Comparison of ENCODE assay signal across 4 cellular contexts in genomic region chr19:37815611-37816010, GRCh38. TPM values are rescaled to one million over a fixed set of nuclear protein-coding genes. Genes with fewer than 3 reads are reported as not detected.
DNase-seq lines count a peak whose midpoint lies in the region; ATAC-seq and TF ChIP-seq lines count a peak whose summit lies in the region.
"Not testable (repeated sequence)": the region's sequence is repeated elsewhere in the genome, so short reads cannot be mapped to it uniquely, and the experiment has no call there.

No MANE protein-coding gene starts in this region.

- POLR2A ChIA-PET in CD8-positive, alpha-beta T cell (lab: Charles Lee): not testable (repeated sequence)

- H2BK120ac ChIP-seq in mesendoderm (ENCODE audit: low read depth, low read length); trophoblast cell (ENCODE audit: insufficient read depth, low read length, poor library complexity): not testable (repeated sequence)

- H4K5ac ChIP-seq in mesendoderm (ENCODE audit: low read length): not testable (repeated sequence)

- H2BK12ac ChIP-seq in trophoblast cell (ENCODE audit: low read length): not testable (repeated sequence)

- H3K27ac Mint-ChIP-seq in CD8-positive, alpha-beta T cell: peak overlapping the region; percentile 53

- not testable (repeated sequence) for H4K91ac ChIP-seq in trophoblast cell (ENCODE audit: low read depth, low read length)

- H3K4ac ChIP-seq in mesendoderm (ENCODE audit: low read depth, low read length); trophoblast cell (ENCODE audit: low read depth, low read length): not testable (repeated sequence)

- not testable (repeated sequence) for H2BK15ac ChIP-seq in mesendoderm (replicated peaks; ENCODE audit: low read depth)

- not testable (repeated sequence) for H3K4me3 Mint-ChIP-seq in CD8-positive, alpha-beta T cell

- H2AK5ac ChIP-seq in mesendoderm (ENCODE audit: low read length); trophoblast cell (ENCODE audit: low read length): not testable (repeated sequence)

- H3K79me2 ChIP-seq in mesendoderm (ENCODE audit: control insufficient read depth, insufficient read depth, low read length); trophoblast cell (ENCODE audit: control insufficient read depth, insufficient read depth, low read length, poor library complexity): not testable (repeated sequence)

- peaks cover 11% of the 10 kb centered on the region for H3K27me3 ChIP-seq in CD8-positive, alpha-beta T cell (ENCODE audit: insufficient read depth, low read length)
- H3K27me3 ChIP-seq in mesendoderm (ENCODE audit: insufficient read depth, low read length, poor library complexity); trophoblast cell (ENCODE audit: insufficient read depth, low read length): not testable (repeated sequence)

- H3K27ac ChIP-seq in CD8-positive, alpha-beta T cell (ENCODE audit: low read depth, low read length); mesendoderm (ENCODE audit: low read depth, low read length); trophoblast cell (ENCODE audit: low read depth, low read length): not testable (repeated sequence)

- H3K4me2 ChIP-seq in mesendoderm (ENCODE audit: low read length); trophoblast cell (ENCODE audit: low read length): not testable (repeated sequence)

- not testable (repeated sequence) for H3K4me1 ChIP-seq in CD8-positive, alpha-beta T cell (ENCODE audit: insufficient read depth, low read length); mesendoderm (ENCODE audit: control insufficient read depth, low read depth, low read length); trophoblast cell (ENCODE audit: control insufficient read depth in 1 of 2, insufficient read depth in 2 of 2, low read length in 2 of 2)

- H4K8ac ChIP-seq in mesendoderm (ENCODE audit: low read depth, low read length); trophoblast cell (ENCODE audit: low read depth, low read length): not testable (repeated sequence)

- not testable (repeated sequence) for H3K18ac ChIP-seq in mesendoderm (ENCODE audit: low read length); trophoblast cell (ENCODE audit: low read length)

- H3K36me3 ChIP-seq in CD8-positive, alpha-beta T cell (ENCODE audit: insufficient read depth, low read length); mesendoderm (ENCODE audit: control insufficient read depth, insufficient read depth, low read length); trophoblast cell (ENCODE audit: control insufficient read depth in 1 of 2, insufficient read depth in 2 of 2, low read length in 2 of 2): not testable (repeated sequence)

- H4K12ac ChIP-seq in trophoblast cell (ENCODE audit: low read depth, low read length): not testable (repeated sequence)

- peaks cover 31% of the 10 kb centered on the region for H3K9me3 Mint-ChIP-seq in CD8-positive, alpha-beta T cell

- not testable (repeated sequence) for H3K9ac ChIP-seq in mesendoderm (ENCODE audit: low read length); trophoblast cell (ENCODE audit: low read length)

- WGBS in mesendoderm (ENCODE audit: extremely low coverage, insufficient coverage, low lambda C conversion rate): no CpG with 5 or more reads among the region's 5 CpGs
- whole genome bisulfite sequencing in trophoblast cell (ENCODE audit: extremely low coverage, insufficient coverage, insufficient read length): no CpG with 5 or more reads among the region's 5 CpGs

- H3K79me1 ChIP-seq in mesendoderm (ENCODE audit: low read length); trophoblast cell (ENCODE audit: low read length): not testable (repeated sequence)

- DNase-seq in CD8-positive, alpha-beta T cell: not testable (repeated sequence)
- DNase-seq in RPMI7951 (ENCODE audit: low read depth) (peak; percentile 18), mesendoderm (peak; percentile 3), trophoblast cell (peak; percentile 74 to 92)

- ATAC-seq in CD8-positive, alpha-beta T cell: not testable (repeated sequence)

- H3K36me3 Mint-ChIP-seq in CD8-positive, alpha-beta T cell: peaks cover 16% of the 10 kb centered on the region

- H3K27me3 Mint-ChIP-seq in CD8-positive, alpha-beta T cell (ENCODE audit: low read depth): peaks cover 24% of the 10 kb centered on the region

- not testable (repeated sequence) for H2BK5ac ChIP-seq in mesendoderm (ENCODE audit: low read length); trophoblast cell (ENCODE audit: low read depth, low read length, poor library complexity)

- CTCF ChIA-PET in CD8-positive, alpha-beta T cell (lab: Charles Lee): interaction anchor here (0.5 kb wide), 1 partner anchor 1207 kb away, joined by 3 read pairs; no protein-coding TSS in a partner anchor

- peaks cover 12% of the 10 kb centered on the region for H3K4me1 Mint-ChIP-seq in CD8-positive, alpha-beta T cell (ENCODE audit: low read depth)

- not testable (repeated sequence) for H2AFZ ChIP-seq in trophoblast cell (ENCODE audit: insufficient read depth, low read length, poor library complexity)

- not testable (repeated sequence) for H3K23ac ChIP-seq in mesendoderm (ENCODE audit: low read length); trophoblast cell (ENCODE audit: low read length)

- not testable (repeated sequence) for H3K56ac ChIP-seq in mesendoderm (ENCODE audit: low read length)

- TF ChIP-seq CTCF in CD8-positive, alpha-beta T cell (IDR thresholded peaks at IDR 0.05): not testable (repeated sequence)

- H3K9me3 ChIP-seq in CD8-positive, alpha-beta T cell (ENCODE audit: low read length): not testable (repeated sequence)
- peaks cover 16% of the 10 kb centered on the region for H3K9me3 ChIP-seq in trophoblast cell (ENCODE audit: insufficient read depth, low read depth, low read length)

- H3K14ac ChIP-seq in trophoblast cell (ENCODE audit: low read length): not testable (repeated sequence)

- intact Hi-C loops in CD8-positive, alpha-beta T cell (cut with DNase I, micrococcal nuclease): not testable (repeated sequence)

- not testable (repeated sequence) for H3K4me3 ChIP-seq in CD8-positive, alpha-beta T cell (ENCODE audit: low read depth, low read length); mesendoderm (ENCODE audit: low read length); trophoblast cell (ENCODE audit: low read depth, low read length)

RNA-seq across cellular contexts. Expression of gene ZNF573, which starts 36.2 kb away (rescaled TPM):
- total RNA-seq in CD8-positive, alpha-beta T cell: 1 to 10 TPM; 3.9 to 5.8 TPM
- total RNA-seq in RPMI7951 (2014; rRNA removed; shearing (Covaris generic)): 3.1 and 4.9 TPM in 2 replicates
- 3.4 TPM for polyA plus RNA-seq in mesendoderm (2013, experiment 1 of 2)
- 3.0 TPM for polyA plus RNA-seq in mesendoderm (2013, experiment 2 of 2)
- polyA plus RNA-seq in trophoblast cell (2013): 2.5 and 3.8 TPM in 2 replicates
